Comparison of ENCODE assay signal across 14 cellular contexts in the genomic region with DNA sequence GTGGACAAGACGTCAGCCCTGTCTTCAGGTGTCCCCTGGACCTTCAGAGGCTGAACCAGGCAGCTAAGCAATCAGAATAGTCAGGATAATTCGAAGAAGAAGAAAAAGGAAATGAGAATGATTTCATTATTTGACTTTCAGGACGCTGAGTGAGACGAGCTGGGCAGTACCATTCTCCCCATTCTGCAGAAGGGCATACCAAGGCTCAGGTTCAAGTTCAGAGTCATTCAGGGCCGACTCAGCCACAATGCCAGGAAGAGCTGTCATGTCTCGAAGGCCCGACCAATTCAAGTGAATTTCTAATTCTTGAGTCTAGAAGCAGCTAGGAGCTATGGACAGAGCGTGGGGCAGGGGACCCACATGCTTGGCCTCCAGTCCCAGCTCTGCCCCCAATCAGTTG. TPM values are rescaled to one million over a fixed set of nuclear protein-coding genes. Genes with fewer than 3 reads are reported as not detected.
DNase-seq lines count a peak whose midpoint lies in the region; ATAC-seq, FAIRE-seq and TF ChIP-seq lines count a peak whose summit lies in the region.
"Had no signal": no experiment of that assay in that cellular context is flagged by ENCODE, and none has a peak within 500 bp of the region (broad histone marks: within the 10 kb centered on the region; RNA-seq: fewer than 3 reads in every experiment).

No MANE protein-coding gene starts in this region.

- peaks cover 21% of the 10 kb centered on the region for H3K4me1 Mint-ChIP-seq in activated naive CD8-positive, alpha-beta T cell treated with anti-CD3 and anti-CD28 coated beads, Interleukin-2, amount 10 ng/mL, durations not matched to agents 7 days and 5 days
- H3K4me1 Mint-ChIP-seq in activated naive CD8-positive, alpha-beta T cell treated with anti-CD3 and anti-CD28 coated beads for 36 hours, result peaks cover 20% of the 10 kb centered on the region
- H3K4me1 Mint-ChIP-seq in T-helper 2 cell treated with Interferon-gamma antibody and Interleukin-4, amounts not matched to agents 5 μg/mL and 100 μg/mL, for 36 hours (ENCODE audit: low read depth), result peaks cover 31% of the 10 kb centered on the region
- H3K4me1 Mint-ChIP-seq in MCF 10A (ENCODE audit: insufficient read depth, unreplicated experiment), result peaks cover 15% of the 10 kb centered on the region

- FAIRE-seq in K562 (lab: Jason Lieb, UNC), result no peak
- FAIRE-seq: RCC 7860 had no signal

- H4K20me1 ChIP-seq in K562 (replicated peaks; ENCODE audit: control insufficient read depth, insufficient read depth, low read length), result no peaks in the 10 kb centered on the region

- peak overlapping the region; percentile 93 for H3K27ac Mint-ChIP-seq in activated naive CD8-positive, alpha-beta T cell treated with anti-CD3 and anti-CD28 coated beads, Interleukin-2, amount 10 ng/mL, durations not matched to agents 7 days and 5 days
- H3K27ac Mint-ChIP-seq in activated naive CD8-positive, alpha-beta T cell treated with anti-CD3 and anti-CD28 coated beads for 36 hours, result no peak overlapping the region
- H3K27ac Mint-ChIP-seq in T-helper 2 cell treated with Interferon-gamma antibody and Interleukin-4, amounts not matched to agents 5 μg/mL and 100 μg/mL, for 36 hours, result peak overlapping the region; percentile 85
- no peak overlapping the region for H3K27ac Mint-ChIP-seq in MCF 10A (ENCODE audit: low read depth, unreplicated experiment)

- H3K9me3 Mint-ChIP-seq in activated naive CD8-positive, alpha-beta T cell treated with anti-CD3 and anti-CD28 coated beads, Interleukin-2, amount 10 ng/mL, durations not matched to agents 7 days and 5 days, result no peaks in the 10 kb centered on the region
- no peaks in the 10 kb centered on the region for H3K9me3 Mint-ChIP-seq in activated naive CD8-positive, alpha-beta T cell treated with anti-CD3 and anti-CD28 coated beads for 36 hours
- H3K9me3 Mint-ChIP-seq in T-helper 2 cell treated with Interferon-gamma antibody and Interleukin-4, amounts not matched to agents 5 μg/mL and 100 μg/mL, for 36 hours, result no peaks in the 10 kb centered on the region
- H3K9me3 Mint-ChIP-seq in MCF 10A (ENCODE audit: unreplicated experiment), result no peaks in the 10 kb centered on the region

- BruUV-seq in K562 (replicated peaks; lab: Mats Ljungman, UMichigan) (no TSS peak), MCF 10A (replicated peaks; lab: Mats Ljungman, UMichigan) (no TSS peak)

- TF ChIP-seq EP300 in K562 (IDR thresholded peaks at IDR 0.05; ENCODE audit: low read length), result no peak

- no peak for ATAC-seq in activated naive CD8-positive, alpha-beta T cell treated with anti-CD3 and anti-CD28 coated beads, Interleukin-2, amount 10 ng/mL, durations not matched to agents 7 days and 5 days (ENCODE audit: low read depth)
- ATAC-seq in K562 (no peak), HG02571 (IDR thresholded peaks at IDR 0.05; ENCODE audit: unreplicated experiment) (no peak), HG03097 (IDR thresholded peaks at IDR 0.05; ENCODE audit: low FRiP score, unreplicated experiment) (no peak)

- TF ChIP-seq POLR2A in K562 (conservative IDR thresholded peaks at IDR 0.05), result no peak

- 49% methylated on average over 8 of the region's 8 CpGs for WGBS in K562 (ENCODE audit: insufficient coverage, low coverage, missing lambda C conversion rate)

- H3K4me3 ChIP-seq in K562, result no peak overlapping the region

- no peaks in the 10 kb centered on the region for H3K9me1 ChIP-seq in K562 (ENCODE audit: control insufficient read depth, insufficient read depth, low read length)

- peak overlapping the region; percentile 93 for H3K27ac ChIP-seq in K562 (ENCODE audit: extremely low read depth, low read depth, low read length)

- CTCF ChIA-PET in K562 (lab: Yijun Ruan, JAX; ENCODE audit: low intra/inter-chr PET ratio), result interaction anchor here (0.5 kb wide), 1 partner anchor 90 kb away, joined by 3 read pairs; no protein-coding TSS in a partner anchor
- CTCF ChIA-PET in MCF 10A (lab: Yijun Ruan, JAX), result interaction anchor here (2.0 to 2.4 kb wide), 2 partner anchors 243 to 245 kb away, joined by 8 read pairs; no protein-coding TSS in a partner anchor

- peak overlapping the region; percentile 90 for H2AFZ ChIP-seq in K562 (ENCODE audit: low read depth, low read length)

- no peaks in the 10 kb centered on the region for H3K79me2 ChIP-seq in K562 (ENCODE audit: control insufficient read depth, insufficient read depth, low read length)

- no peak for DNase-seq in activated naive CD8-positive, alpha-beta T cell treated with anti-CD3 and anti-CD28 coated beads, Interleukin-2, amount 10 ng/mL, durations not matched to agents 7 days and 5 days
- DNase-seq in activated naive CD8-positive, alpha-beta T cell treated with anti-CD3 and anti-CD28 coated beads for 36 hours, result no peak
- no peak for DNase-seq in T-helper 2 cell treated with Interferon-gamma antibody and Interleukin-4, amounts not matched to agents 5 μg/mL and 100 μg/mL, for 36 hours (ENCODE audit: low spot score)
- no peak for DNase-seq in K562 (ENCODE audit: extremely low read depth in 1 of 4, low spot score in 3 of 4)
- DNase-seq in MCF 10A (ENCODE audit: unreplicated experiment), result no peak
- DNase-seq: DMS153, EL, MM.1S, NCI-H1105 treated with DMSO at 0.1 percent for 48 hours, NCI-H187, SHP77 treated with DMSO at 0.1 percent for 48 hours had no signal

- TF ChIP-seq CTCF in K562 (IDR thresholded peaks at IDR 0.05 in 2 of 3, conservative IDR thresholded peaks at IDR 0.05 in 1 of 3; ENCODE audit: insufficient read depth in 2 of 3, low read depth in 1 of 3, low read length in 3 of 3) (no peak), MCF 10A (IDR thresholded peaks at IDR 0.05; ENCODE audit: unreplicated experiment) (no peak)

- H3K4me3 Mint-ChIP-seq in activated naive CD8-positive, alpha-beta T cell treated with anti-CD3 and anti-CD28 coated beads, Interleukin-2, amount 10 ng/mL, durations not matched to agents 7 days and 5 days, result no peak overlapping the region
- H3K4me3 Mint-ChIP-seq in activated naive CD8-positive, alpha-beta T cell treated with anti-CD3 and anti-CD28 coated beads for 36 hours, result no peak overlapping the region
- no peak overlapping the region for H3K4me3 Mint-ChIP-seq in T-helper 2 cell treated with Interferon-gamma antibody and Interleukin-4, amounts not matched to agents 5 μg/mL and 100 μg/mL, for 36 hours
- H3K4me3 Mint-ChIP-seq in MCF 10A (ENCODE audit: unreplicated experiment), result no peak overlapping the region

- intact Hi-C loops in K562 (cut with micrococcal nuclease), result no loop called here
- intact Hi-C loops in MCF 10A (cut with micrococcal nuclease), result no loop called here

- peak overlapping the region; percentile 77 for H3K4me2 ChIP-seq in K562 (ENCODE audit: insufficient read depth, low read length)

- TF ChIP-seq RAD21 in K562 (CRISPR knock-in tag; conservative IDR thresholded peaks at IDR 0.05 in 1 of 2, IDR thresholded peaks at IDR 0.05 in 1 of 2), result no peak

- POLR2A ChIA-PET in activated naive CD8-positive, alpha-beta T cell treated with anti-CD3 and anti-CD28 coated beads, Interleukin-2, amount 10 ng/mL, durations not matched to agents 7 days and 5 days (lab: Charles Lee), result no interaction called here
- POLR2A ChIA-PET in K562 (lab: Yijun Ruan, JAX), result interaction anchor here (0.8 kb wide), 1 partner anchor 8 kb away, joined by 3 read pairs; no protein-coding TSS in a partner anchor
- POLR2A ChIA-PET in MCF 10A (lab: Yijun Ruan, JAX), result no interaction called here

- peaks cover 3% of the 10 kb centered on the region for H3K27me3 Mint-ChIP-seq in activated naive CD8-positive, alpha-beta T cell treated with anti-CD3 and anti-CD28 coated beads, Interleukin-2, amount 10 ng/mL, durations not matched to agents 7 days and 5 days
- H3K27me3 Mint-ChIP-seq in activated naive CD8-positive, alpha-beta T cell treated with anti-CD3 and anti-CD28 coated beads for 36 hours, result peaks cover 8% of the 10 kb centered on the region
- H3K27me3 Mint-ChIP-seq in T-helper 2 cell treated with Interferon-gamma antibody and Interleukin-4, amounts not matched to agents 5 μg/mL and 100 μg/mL, for 36 hours (ENCODE audit: low read depth), result no peaks in the 10 kb centered on the region
- H3K27me3 Mint-ChIP-seq in MCF 10A (ENCODE audit: insufficient read depth, unreplicated experiment), result peaks cover 10% of the 10 kb centered on the region

- H3K36me3 Mint-ChIP-seq in activated naive CD8-positive, alpha-beta T cell treated with anti-CD3 and anti-CD28 coated beads, Interleukin-2, amount 10 ng/mL, durations not matched to agents 7 days and 5 days, result no peaks in the 10 kb centered on the region
- peaks cover 2% of the 10 kb centered on the region for H3K36me3 Mint-ChIP-seq in activated naive CD8-positive, alpha-beta T cell treated with anti-CD3 and anti-CD28 coated beads for 36 hours
- H3K36me3 Mint-ChIP-seq in T-helper 2 cell treated with Interferon-gamma antibody and Interleukin-4, amounts not matched to agents 5 μg/mL and 100 μg/mL, for 36 hours (ENCODE audit: low read depth), result no peaks in the 10 kb centered on the region
- no peaks in the 10 kb centered on the region for H3K36me3 Mint-ChIP-seq in MCF 10A (ENCODE audit: insufficient read depth, unreplicated experiment)

- peaks cover 55 to 59% of the 10 kb centered on the region in 2 experiments for H3K4me1 ChIP-seq in K562 (replicated peaks in 1 of 2; ENCODE audit: control insufficient read depth in 2 of 2, insufficient read depth in 2 of 2, low read length in 2 of 2)

- H3K9ac ChIP-seq in K562 (ENCODE audit: insufficient read depth in 1 of 2, low read depth in 2 of 2, low read length in 2 of 2), result peak overlapping the region; percentile 74 to 84; a peak in 3 of 4 replicates

- H3K9me3 ChIP-seq in K562 (replicated peaks; ENCODE audit: control insufficient read depth, insufficient read depth, low read depth, low read length), result no peaks in the 10 kb centered on the region

- no peaks in the 10 kb centered on the region; the same call in 2 of the 3 replicates for H3K36me3 ChIP-seq in K562 (ENCODE audit: control insufficient read depth, insufficient read depth, low read length)

- in situ Hi-C loops in K562 (cut with MboI), result loop anchor here (10.0 kb wide), 1 partner anchor 397 kb away; no protein-coding TSS in a partner anchor

- H3K27me3 ChIP-seq in K562 (ENCODE audit: control insufficient read depth in 2 of 2, insufficient read depth in 2 of 2, low read length in 2 of 2), result no peaks in the 10 kb centered on the region

RNA-seq across cellular contexts. Expression of gene CD82, which starts 33.8 kb away (rescaled TPM):
- 10 to 100 TPM; 71.9 to 80.2 TPM for total RNA-seq in activated naive CD8-positive, alpha-beta T cell treated with anti-CD3 and anti-CD28 coated beads, Interleukin-2, amount 10 ng/mL, durations not matched to agents 7 days and 5 days
- 100 to 1,000 TPM; 339 to 343 TPM for total RNA-seq in activated naive CD8-positive, alpha-beta T cell treated with anti-CD3 and anti-CD28 coated beads for 36 hours
- total RNA-seq in K562 (2011; cell fraction: chromatin; rRNA removed; ENCODE audit: low replicate concordance), result 3.5 and 6.3 TPM in 2 replicates
- total RNA-seq in K562 (2011; cell fraction: nucleolus; rRNA removed), result 5.3 and 8.8 TPM in 2 replicates
- total RNA-seq in K562 (2011; cell fraction: nucleoplasm; rRNA removed), result 4.4 and 6.4 TPM in 2 replicates
- 3.9 and 4.7 TPM in 2 replicates for total RNA-seq in K562 (2014; rRNA removed)
- 1.3 and 2.0 TPM in 2 replicates for total RNA-seq in K562 (2014; rRNA removed; fragmentation: Illumina TruSeq; extraction: Trizol)
- 4.4 and 4.5 TPM in 2 replicates for total RNA-seq in K562 (2015; rRNA removed; fragmentation: Illumina TruSeq; extraction: Trizol)
- 8.2 and 9.4 TPM in 2 replicates for total RNA-seq in K562 (2021)
- 2.8 and 5.9 TPM in 2 replicates for polyA plus RNA-seq in K562 (2011; rRNA removed)
- 5.3 and 7.6 TPM in 2 replicates for polyA plus RNA-seq in K562 (2011; cell fraction: cytosol; rRNA removed)
- polyA plus RNA-seq in K562 (2011; cell fraction: nucleus; rRNA removed), result 1.1 and 2.4 TPM in 2 replicates
- 9.2 and 23.4 TPM in 2 replicates for polyA plus RNA-seq in K562 (2012)
- polyA plus RNA-seq in K562 (2014; fragmentation: Illumina TruSeq; extraction: Trizol), result 3.0 and 3.7 TPM in 2 replicates
- under 1 TPM; 0.27 to 0.30 TPM for polyA plus RNA-seq in K562 (2014; fragmentation: Nextera tagmentation; extraction: Ambion mirVana)
- 4.6 and 5.8 TPM in 2 replicates for polyA plus RNA-seq in K562 (2014; rRNA removed)
- polyA minus RNA-seq in K562 (2011; rRNA and poly(A)+ RNA removed), result 1.8 and 3.5 TPM in 2 replicates
- polyA minus RNA-seq in K562 (2011; cell fraction: cytosol; rRNA and poly(A)+ RNA removed), result 2.4 and 4.0 TPM in 2 replicates
- polyA minus RNA-seq in K562 (2011; cell fraction: nucleus; rRNA and poly(A)+ RNA removed), result 2.3 and 3.4 TPM in 2 replicates
- 50.9 and 114 TPM in 2 replicates for total RNA-seq in MCF 10A (2022)

Comparison
In these comparisons a context has a peak if more than half of its experiments do, and no peak if none do; other contexts are left out.
1. H3K27ac Mint-ChIP-seq: peak in activated naive CD8-positive, alpha-beta T cell treated with anti-CD3 and anti-CD28 coated beads, Interleukin-2, amount 10 ng/mL, durations not matched to agents 7 days and 5 days (single experiment) and T-helper 2 cell treated with Interferon-gamma antibody and Interleukin-4, amounts not matched to agents 5 μg/mL and 100 μg/mL, for 36 hours (single experiment); none in activated naive CD8-positive, alpha-beta T cell treated with anti-CD3 and anti-CD28 coated beads for 36 hours (single experiment) and MCF 10A (single experiment).